ENCODE assay signal across 20 cellular contexts in the genomic region with DNA sequence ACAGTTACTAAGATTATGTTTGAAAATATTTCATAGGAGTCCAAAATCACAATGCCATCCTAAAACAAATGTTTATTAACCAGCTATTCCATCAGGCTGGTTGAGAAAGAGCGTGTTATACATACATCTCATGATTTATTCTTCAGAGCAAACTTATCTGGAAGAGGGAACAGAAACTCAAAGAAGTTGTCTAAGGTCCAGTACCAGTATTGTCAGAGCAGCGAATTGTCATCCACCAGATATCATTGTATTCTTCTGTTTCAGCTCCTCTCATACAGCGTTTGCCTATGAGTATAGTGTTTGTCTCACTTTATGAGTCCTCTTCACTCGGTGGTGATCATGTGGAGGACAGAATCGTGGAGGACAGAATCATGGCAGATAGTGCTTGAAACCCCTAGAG.
"Had no signal": no experiment of that assay in that cellular context is flagged by ENCODE, and none has a peak within 500 bp of the region (broad histone marks: within the 10 kb centered on the region; RNA-seq: fewer than 3 reads in every experiment).

No MANE protein-coding gene starts in this region.

- H3K36me3 ChIP-seq: colonic mucosa, heart left ventricle had no signal

- H3K27me3 ChIP-seq: body of pancreas, colonic mucosa, heart left ventricle, testis had no signal

- H3K27ac ChIP-seq: body of pancreas, colonic mucosa, heart left ventricle, testis had no signal

- ATAC-seq: activated CD4-positive, alpha-beta T cell treated with anti-CD3 and anti-CD28 coated beads for 36 hours; activated CD8-positive, alpha-beta memory T cell treated with anti-CD3 and anti-CD28 coated beads, Interleukin-2, amount 10 ng/mL, durations not matched to agents 7 days and 5 days; activated T-helper 17 cell treated with anti-CD3 and anti-CD28 coated beads, Interleukin-2, amount 50 U/mL, for 72 hours; body of pancreas; left colon; stimulated activated naive CD8-positive, alpha-beta T cell treated with anti-CD3 and anti-CD28 coated beads, Interleukin-15, amount 100 ng/mL, for 72 hours; WTC11 had no signal

- H3K4me3 ChIP-seq: body of pancreas, colonic mucosa, heart left ventricle, lung, smooth muscle cell, testis had no signal

- DNase-seq: activated CD4-positive, alpha-beta memory T cell treated with anti-CD3 and anti-CD28 coated beads, Interleukin-2, amount 10 ng/mL, durations not matched to agents 7 days and 5 days; activated CD4-positive, alpha-beta T cell treated with anti-CD3 and anti-CD28 coated beads for 36 hours; activated CD8-positive, alpha-beta memory T cell treated with anti-CD3 and anti-CD28 coated beads, Interleukin-2, amount 10 ng/mL, durations not matched to agents 7 days and 5 days; activated naive CD4-positive, alpha-beta T cell; activated naive CD8-positive, alpha-beta T cell treated with anti-CD3 and anti-CD28 coated beads, Interleukin-2, amount 10 ng/mL, durations not matched to agents 7 days and 5 days; activated T-cell treated with anti-CD3 and anti-CD28 coated beads, Interleukin-2, amount 50 U/mL, for 1 hour; body of pancreas; central memory CD4-positive, alpha-beta T cell; colonic mucosa; heart left ventricle; left colon; naive B cell; stimulated activated CD4-positive, alpha-beta T cell treated with anti-CD3 and anti-CD28 coated beads, Interleukin-4, amount 100 ng/mL, for 1 hour; stimulated activated naive CD8-positive, alpha-beta T cell treated with anti-CD3 and anti-CD28 coated beads, Interleukin-15, amount 100 ng/mL, for 72 hours; testis had no signal

- H3K4me1 ChIP-seq: body of pancreas, colonic mucosa had no signal

- FAIRE-seq: frontal cortex had no signal

- H3K9me3 ChIP-seq: colonic mucosa, heart left ventricle, testis had no signal
